In genomic region chr19:49580264-49581006, GRCh38 we compare ENCODE assay signal across 8 cellular contexts. TPM values are rescaled to one million over a fixed set of nuclear protein-coding genes. Genes with fewer than 3 reads are reported as not detected.
DNase-seq lines count a peak whose midpoint lies in the region; ATAC-seq, FAIRE-seq and TF ChIP-seq lines count a peak whose summit lies in the region.

NOSIP (minus strand) TSS chr19:49580556; CDS start chr19:49560691, 19,865 bp downstream.

- POLR2A ChIA-PET in A673 (lab: Charles Lee; ENCODE audit: low non-redundant PET) (interaction anchor here (0.6 to 1.4 kb wide), 4 partner anchors 10 to 1325 kb away, joined by 3 to 8 read pairs (median 4); partner anchors contain the start of genes CARD8 and RRAS), WTC11 (lab: Charles Lee) (interaction anchor here (0.7 to 1.8 kb wide), 9 partner anchors 9 to 98 kb away, joined by 3 to 8 read pairs (median 4); partner anchors contain the start of gene RCN3)

- intact Hi-C loops in A673 (cut with micrococcal nuclease; ENCODE audit: unreplicated experiment) = no loop called here

- H3K27ac ChIP-seq in A673 (ENCODE audit: low read depth, low read length, poor library complexity, severe bottlenecking) = peak within 1 kb of the TSS; percentile 78

- H3K4me3 Mint-ChIP-seq in WTC11 = peak within 1 kb of the TSS; percentile 99
- peak within 1 kb of the TSS; percentile 91 to 97 (median 97) for H3K4me3 Mint-ChIP-seq in immature natural killer cell

- H3K4me1 Mint-ChIP-seq in WTC11 = peaks cover 28% of the 10 kb centered on the region
- peaks cover 25 to 36% of the 10 kb centered on the region in 2 donors for H3K4me1 Mint-ChIP-seq in immature natural killer cell

- peaks cover 10% of the 10 kb centered on the region for H3K36me3 ChIP-seq in A673 (ENCODE audit: insufficient read depth, low read length, poor library complexity, severe bottlenecking)
- H3K36me3 ChIP-seq in bronchial epithelial cell (ENCODE audit: control insufficient read depth, insufficient read depth, low read length) = peaks cover 6% of the 10 kb centered on the region

- H3K4me3 ChIP-seq in A673 (ENCODE audit: low read depth, low read length, poor library complexity, severe bottlenecking) = peak within 1 kb of the TSS; percentile 85
- peak within 1 kb of the TSS; percentile 69 for H3K4me3 ChIP-seq in bronchial epithelial cell (ENCODE audit: low read depth, low read length)

- CTCF ChIA-PET in A673 (lab: Charles Lee) (interaction anchor here (1.0 to 1.3 kb wide), 2 partner anchors 10 to 69 kb away, joined by 4 to 11 read pairs; no protein-coding TSS in a partner anchor), WTC11 (lab: Charles Lee) (interaction anchor here (0.9 to 2.6 kb wide), 6 partner anchors 10 to 100 kb away, joined by 3 to 53 read pairs (median 5); no protein-coding TSS in a partner anchor)

- TF ChIP-seq CTCF in A673 (conservative IDR thresholded peaks at IDR 0.05; ENCODE audit: low read depth, low read length) = no peak
- TF ChIP-seq CTCF in WTC11 (IDR thresholded peaks at IDR 0.05) = no peak
- no peak for TF ChIP-seq CTCF in bronchial epithelial cell (IDR thresholded peaks at IDR 0.05; ENCODE audit: insufficient read depth, low read length, severe bottlenecking)

- no TSS peak for BruUV-seq in A673 (replicated peaks; lab: Mats Ljungman, UMichigan)

- H3K27me3 ChIP-seq in A673 (replicated peaks; ENCODE audit: insufficient read depth, low read depth, low read length, poor library complexity) = no peaks in the 10 kb centered on the region
- H3K27me3 ChIP-seq in bronchial epithelial cell (ENCODE audit: control insufficient read depth, insufficient read depth, low read length) = no peaks in the 10 kb centered on the region

- ATAC-seq in GM18870 (IDR thresholded peaks at IDR 0.05; ENCODE audit: unreplicated experiment) (peak; percentile 74), HG03135 (IDR thresholded peaks at IDR 0.05; ENCODE audit: unreplicated experiment) (peak; percentile 79), WTC11 (peak; percentile 76)

- DNase-seq in A673 (ENCODE audit: low spot score) = peak; percentile 98
- DNase-seq in NCI-H345 (lab: John Stamatoyannopoulos, UW) = peak; percentile 93
- peak; percentile 96 for DNase-seq in WTC11 (ENCODE audit: low spot score)
- DNase-seq in bronchial epithelial cell (ENCODE audit: low read depth) = peak; percentile 90
- peak; percentile 92 to 95 (median 95) for DNase-seq in immature natural killer cell
- peak; percentile 88 for DNase-seq in smooth muscle cell of the brain vasculature (ENCODE audit: low read depth, low spot score)

- H3K27me3 Mint-ChIP-seq in WTC11 (ENCODE audit: low read depth) (no peaks in the 10 kb centered on the region; the same call in 1 of the 2 replicates), immature natural killer cell (ENCODE audit: low read depth in 3 of 3) (peaks cover 0 to 2% (median 0%) of the 10 kb centered on the region in 3 donors)

- peak within 1 kb of the TSS; percentile 95 for H3K27ac Mint-ChIP-seq in WTC11
- H3K27ac Mint-ChIP-seq in immature natural killer cell = peak within 1 kb of the TSS; percentile 81 to 97 (median 96)

- H3K9me3 ChIP-seq in A673 (ENCODE audit: low read depth, low read length, poor library complexity, severe bottlenecking) = no peaks in the 10 kb centered on the region

- H3K36me3 Mint-ChIP-seq in WTC11 (0 out of 2 replicates have a peak, but pooled peaks cover 5% of the 10 kb centered on the region), immature natural killer cell (peaks cover 0 to 2% (median 0%) of the 10 kb centered on the region in 3 donors)

- no peaks in the 10 kb centered on the region for H3K9me3 Mint-ChIP-seq in WTC11
- H3K9me3 Mint-ChIP-seq in immature natural killer cell = no peaks in the 10 kb centered on the region

- H3K4me1 ChIP-seq in A673 (ENCODE audit: insufficient read depth, low read length, poor library complexity, severe bottlenecking) = peaks cover 10% of the 10 kb centered on the region

- FAIRE-seq in bronchial epithelial cell (lab: Jason Lieb, UNC) = no peak

TF ChIP-seq in WTC11, 78 proteins besides CTCF, POLR2A, EP300 and RAD21 (continues in another document):
- TF ChIP-seq GABPB1 (CRISPR knock-in tag; IDR thresholded peaks at IDR 0.05) = peak; percentile 91
- no peak for TF ChIP-seq NFATC4 (CRISPR knock-in tag; IDR thresholded peaks at IDR 0.05)
- peak; percentile 91 for TF ChIP-seq GTF2I (CRISPR knock-in tag; conservative IDR thresholded peaks at IDR 0.05)
- TF ChIP-seq HMGA2 (CRISPR knock-in tag; IDR thresholded peaks at IDR 0.05) = no peak
- TF ChIP-seq NFYB (CRISPR knock-in tag; conservative IDR thresholded peaks at IDR 0.05; ENCODE audit: low read depth) = no peak
- no peak for TF ChIP-seq KAT7 (CRISPR knock-in tag; IDR thresholded peaks at IDR 0.05; ENCODE audit: borderline replicate concordance)
- TF ChIP-seq ZBTB21 (CRISPR knock-in tag; IDR thresholded peaks at IDR 0.05; ENCODE audit: borderline replicate concordance) = 0 out of 2 replicates have a peak, but pooled peaks have one; percentile 64
- TF ChIP-seq IRF1 (CRISPR knock-in tag; IDR thresholded peaks at IDR 0.05) = no peak
- TF ChIP-seq ZNF263 (CRISPR knock-in tag; IDR thresholded peaks at IDR 0.05; ENCODE audit: low read depth) = no peak
- TF ChIP-seq USF1 (CRISPR knock-in tag; IDR thresholded peaks at IDR 0.05) = no peak
- no peak for TF ChIP-seq STAT6 (CRISPR knock-in tag; conservative IDR thresholded peaks at IDR 0.05; ENCODE audit: low read depth)
- TF ChIP-seq MXD4 (CRISPR knock-in tag; IDR thresholded peaks at IDR 0.05; ENCODE audit: borderline replicate concordance) = no peak
- no peak for TF ChIP-seq PRDM15 (CRISPR knock-in tag; IDR thresholded peaks at IDR 0.05)
- no peak for TF ChIP-seq TCF7 (CRISPR knock-in tag; IDR thresholded peaks at IDR 0.05; ENCODE audit: low read depth)
- no peak for TF ChIP-seq ZNF121 (CRISPR knock-in tag; IDR thresholded peaks at IDR 0.05)
- TF ChIP-seq SOX15 (CRISPR knock-in tag; IDR thresholded peaks at IDR 0.05) = no peak
- TF ChIP-seq GRHL2 (CRISPR knock-in tag; IDR thresholded peaks at IDR 0.05; ENCODE audit: insufficient replicate concordance, severe bottlenecking) = no peak

RNA-seq across cellular contexts. Expression of gene NOSIP, which starts in this region (rescaled TPM):
- total RNA-seq in A673 (2021) (169 and 178 TPM in 2 replicates), WTC11 (2021) (82.3 to 97.9 TPM (median 87.6 TPM) in 3 replicates), bronchial epithelial cell (71.1 and 78.0 TPM in 2 replicates)
- 100 to 1,000 TPM; 196 to 251 (median 239) TPM for polyA plus RNA-seq in immature natural killer cell

Comparison
In these comparisons a context has a peak if more than half of its experiments do, and no peak if none do; other contexts are left out.
1. Peak in every context shown above with its lines: DNase-seq, ATAC-seq, H3K4me3 ChIP-seq and H3K27ac ChIP-seq.